In the genomic region with DNA sequence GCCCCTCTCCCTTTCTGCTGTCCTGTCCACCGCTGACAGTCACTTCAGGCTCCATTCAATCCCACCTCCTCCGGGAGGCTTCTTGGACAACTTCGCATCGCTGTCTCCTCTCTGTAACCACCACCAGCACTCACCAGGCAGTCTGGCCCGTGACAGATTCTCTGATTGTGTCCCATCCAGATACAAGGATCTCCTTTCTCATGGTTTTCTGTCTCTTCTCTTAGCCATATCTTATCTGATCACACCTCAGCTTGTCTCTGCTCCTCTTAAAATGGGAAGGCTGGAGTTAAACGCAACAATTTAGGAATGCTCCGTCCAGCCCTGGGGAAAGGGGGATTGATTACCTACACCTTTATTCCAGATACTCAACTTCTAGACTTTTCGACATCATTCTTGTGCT, we compare ENCODE assay signal across 18 cellular contexts. TPM values are rescaled to one million over a fixed set of nuclear protein-coding genes. Genes with fewer than 3 reads are reported as not detected.
DNase-seq lines count a peak whose midpoint lies in the region; ATAC-seq and TF ChIP-seq lines count a peak whose summit lies in the region.
"Had no signal": no experiment of that assay in that cellular context is flagged by ENCODE, and none has a peak within 500 bp of the region (broad histone marks: within the 10 kb centered on the region; RNA-seq: fewer than 3 reads in every experiment).

No MANE protein-coding gene starts in this region.

- H3K4ac ChIP-seq in trophoblast cell (ENCODE audit: low read depth, low read length) = peak overlapping the region; percentile 81

- H3K9me3 Mint-ChIP-seq in Calu3 (ENCODE audit: low read depth, unreplicated experiment) (no peaks in the 10 kb centered on the region), endodermal cell (no peaks in the 10 kb centered on the region)

- ATAC-seq in right lobe of liver = no peak
- ATAC-seq: PC-3 had no signal

- H3K36me3 ChIP-seq in HUES48 (ENCODE audit: control insufficient read depth, insufficient read depth, low read length) (no peaks in the 10 kb centered on the region), endodermal cell (ENCODE audit: control insufficient read depth, insufficient read depth, low read length) (peaks cover 32% of the 10 kb centered on the region), trophoblast cell (ENCODE audit: control insufficient read depth in 1 of 2, insufficient read depth in 2 of 2, low read length in 2 of 2) (peaks cover 0 to 4% of the 10 kb centered on the region in 2 experiments), right lobe of liver (no peaks in the 10 kb centered on the region)
- H3K36me3 ChIP-seq in effector memory CD4-positive, alpha-beta T cell (ENCODE audit: control insufficient read depth, insufficient read depth, low read length) = no peaks in the 10 kb centered on the region
- H3K36me3 ChIP-seq: HAP-1 had no signal

- H2BK5ac ChIP-seq in trophoblast cell (ENCODE audit: low read depth, low read length, poor library complexity) = peak overlapping the region; percentile 96

- peak overlapping the region; percentile 5 for H3K4me2 ChIP-seq in trophoblast cell (ENCODE audit: low read length)

- H3K4me1 Mint-ChIP-seq in Calu3 (ENCODE audit: low read depth, unreplicated experiment) = peaks cover 23% of the 10 kb centered on the region
- H3K4me1 Mint-ChIP-seq in endodermal cell = peaks cover 26% of the 10 kb centered on the region
- H3K4me1 Mint-ChIP-seq: IgD-negative memory B cell had no signal

- peak overlapping the region; percentile 94 for H2BK12ac ChIP-seq in trophoblast cell (ENCODE audit: low read length)

- peaks cover 32% of the 10 kb centered on the region for H3K79me1 ChIP-seq in trophoblast cell (ENCODE audit: low read length)

- H3K14ac ChIP-seq in trophoblast cell (ENCODE audit: low read length) = peak overlapping the region; percentile 90

- no peaks in the 10 kb centered on the region for H3K27me3 Mint-ChIP-seq in Calu3 (ENCODE audit: unreplicated experiment)
- no peaks in the 10 kb centered on the region for H3K27me3 Mint-ChIP-seq in endodermal cell (ENCODE audit: insufficient read depth)

- H3K4me3 ChIP-seq in HUES48 (ENCODE audit: low read depth, low read length) (no peak overlapping the region), endodermal cell (ENCODE audit: low read length) (no peak overlapping the region), trophoblast cell (ENCODE audit: low read depth, low read length) (no peak overlapping the region), right lobe of liver (no peak overlapping the region)
- H3K4me3 ChIP-seq in effector memory CD4-positive, alpha-beta T cell (ENCODE audit: insufficient read depth, low read depth, low read length, poor library complexity, severe bottlenecking) = no peak overlapping the region
- H3K4me3 ChIP-seq: HAP-1 had no signal

- no peak overlapping the region for H3K9ac ChIP-seq in HUES48 (ENCODE audit: low read depth, low read length)
- H3K9ac ChIP-seq in endodermal cell (ENCODE audit: extremely low read depth, low read length, poor library complexity, severe bottlenecking) = no peak overlapping the region
- H3K9ac ChIP-seq in trophoblast cell (ENCODE audit: low read length) = no peak overlapping the region

- no peak overlapping the region for H4K12ac ChIP-seq in trophoblast cell (ENCODE audit: low read depth, low read length)

- intact Hi-C loops in Calu3 (cut with micrococcal nuclease; ENCODE audit: unreplicated experiment) = no loop called here
- intact Hi-C loops in right lobe of liver (cut with DNase I) = no loop called here

- TF ChIP-seq CTCF in Calu3 (IDR thresholded peaks at IDR 0.05; ENCODE audit: unreplicated experiment) = no peak
- no peak for TF ChIP-seq CTCF in endodermal cell (conservative IDR thresholded peaks at IDR 0.05)
- TF ChIP-seq CTCF in right lobe of liver (IDR thresholded peaks at IDR 0.05) = no peak

- no peak overlapping the region for H3K23ac ChIP-seq in trophoblast cell (ENCODE audit: low read length)

- peaks cover 9% of the 10 kb centered on the region for H3K4me1 ChIP-seq in HUES48 (ENCODE audit: control insufficient read depth, insufficient read depth, low read length)
- H3K4me1 ChIP-seq in endodermal cell (ENCODE audit: control insufficient read depth, insufficient read depth, low read length) = peaks cover 9% of the 10 kb centered on the region
- peaks cover 27 to 31% of the 10 kb centered on the region in 2 experiments for H3K4me1 ChIP-seq in trophoblast cell (ENCODE audit: control insufficient read depth in 1 of 2, insufficient read depth in 2 of 2, low read length in 2 of 2)
- H3K4me1 ChIP-seq in right lobe of liver = no peaks in the 10 kb centered on the region
- no peaks in the 10 kb centered on the region for H3K4me1 ChIP-seq in effector memory CD4-positive, alpha-beta T cell (ENCODE audit: control insufficient read depth, insufficient read depth, low read length, poor library complexity, severe bottlenecking)
- H3K4me1 ChIP-seq: HAP-1 had no signal

- no peaks in the 10 kb centered on the region for H3K9me3 ChIP-seq in HUES48 (ENCODE audit: control insufficient read depth, insufficient read depth, low read length)
- H3K9me3 ChIP-seq in endodermal cell (ENCODE audit: control insufficient read depth, low read length) = no peaks in the 10 kb centered on the region
- H3K9me3 ChIP-seq in trophoblast cell (ENCODE audit: insufficient read depth, low read depth, low read length) = no peaks in the 10 kb centered on the region
- no peaks in the 10 kb centered on the region for H3K9me3 ChIP-seq in right lobe of liver
- no peaks in the 10 kb centered on the region for H3K9me3 ChIP-seq in effector memory CD4-positive, alpha-beta T cell (ENCODE audit: control insufficient read depth, low read length)
- H3K9me3 ChIP-seq: HAP-1 had no signal

- H3K27me3 ChIP-seq in HUES48 (ENCODE audit: control insufficient read depth, insufficient read depth, low read length) (no peaks in the 10 kb centered on the region), endodermal cell (ENCODE audit: control insufficient read depth, insufficient read depth, low read length, poor library complexity, severe bottlenecking) (no peaks in the 10 kb centered on the region), trophoblast cell (ENCODE audit: insufficient read depth, low read length) (no peaks in the 10 kb centered on the region), right lobe of liver (no peaks in the 10 kb centered on the region)
- no peaks in the 10 kb centered on the region for H3K27me3 ChIP-seq in effector memory CD4-positive, alpha-beta T cell (replicated peaks; ENCODE audit: control insufficient read depth, insufficient read depth, low read length, poor library complexity, severe bottlenecking)

- DNase-seq in Calu3 (no peak), endodermal cell (no peak), trophoblast cell (no peak), right lobe of liver (no peak), cerebellar cortex (ENCODE audit: low spot score) (no peak)
- DNase-seq in effector memory CD4-positive, alpha-beta T cell = no peak
- DNase-seq: C1 segment of cervical spinal cord, DMS79 treated with DMSO at 0.1 percent for 48 hours, Karpas-422, NCI-H1436 treated with DMSO at 0.1 percent for 48 hours, NCI-H2029, NCI-H526, PC-3, RPMI8226 had no signal

- H3K18ac ChIP-seq in trophoblast cell (ENCODE audit: low read length) = peak overlapping the region; percentile 64

- H3K4me3 Mint-ChIP-seq in Calu3 (ENCODE audit: low read depth, unreplicated experiment) (no peak overlapping the region), endodermal cell (no peak overlapping the region)
- H3K4me3 Mint-ChIP-seq: IgD-negative memory B cell had no signal

- peak overlapping the region; percentile 97 for H2BK120ac ChIP-seq in trophoblast cell (ENCODE audit: insufficient read depth, low read length, poor library complexity)

- no peak for TF ChIP-seq POLR2A in right lobe of liver (IDR thresholded peaks at IDR 0.05)

- CTCF ChIA-PET in Calu3 (lab: Charles Lee) = interaction anchor here (0.6 kb wide), 1 partner anchor 12 kb away, joined by 5 read pairs; no protein-coding TSS in a partner anchor

- 83 to 94% methylated on average over 5 to 8 of the region's 8 CpGs for WGBS in endodermal cell (ENCODE audit: insufficient coverage in 1 of 2, insufficient read length in 1 of 2), 2 experiments
- no CpG with 5 or more reads among the region's 8 CpGs for WGBS in trophoblast cell (ENCODE audit: extremely low coverage, insufficient coverage, insufficient read length)
- WGBS in right lobe of liver (ENCODE audit: insufficient coverage, low coverage, low lambda C conversion rate, missing lambda C conversion rate) = 50% methylated on average over 8 of the region's 8 CpGs

- H4K91ac ChIP-seq in trophoblast cell (ENCODE audit: low read depth, low read length) = peak overlapping the region; percentile 98

- H3K27ac ChIP-seq in HUES48 (ENCODE audit: low read depth, low read length) (peak overlapping the region; percentile 90), endodermal cell (ENCODE audit: low read depth, low read length) (no peak overlapping the region), trophoblast cell (ENCODE audit: low read depth, low read length) (peak overlapping the region; percentile 97), right lobe of liver (no peak overlapping the region)
- H3K27ac ChIP-seq in effector memory CD4-positive, alpha-beta T cell (ENCODE audit: insufficient read depth, low read length, poor library complexity, severe bottlenecking) = no peak overlapping the region
- H3K27ac ChIP-seq: HL-60 had no signal

- BruUV-seq in Calu3 (replicated peaks; lab: Mats Ljungman, UMichigan) = no TSS peak

- peak overlapping the region; percentile 57 for H2AK5ac ChIP-seq in trophoblast cell (ENCODE audit: low read length)

- H3K36me3 Mint-ChIP-seq in Calu3 (ENCODE audit: insufficient read depth, unreplicated experiment) = peaks cover 13% of the 10 kb centered on the region
- H3K36me3 Mint-ChIP-seq in endodermal cell (ENCODE audit: low read depth) = peaks cover 15% of the 10 kb centered on the region

- H3K79me2 ChIP-seq in trophoblast cell (ENCODE audit: control insufficient read depth, insufficient read depth, low read length, poor library complexity) = peaks cover 3% of the 10 kb centered on the region

- H4K8ac ChIP-seq in trophoblast cell (ENCODE audit: low read depth, low read length) = peak overlapping the region; percentile 76

- no peak overlapping the region for H2AFZ ChIP-seq in trophoblast cell (ENCODE audit: insufficient read depth, low read length, poor library complexity)

- H3K27ac Mint-ChIP-seq in Calu3 (ENCODE audit: unreplicated experiment) = peak overlapping the region; percentile 55
- H3K27ac Mint-ChIP-seq in endodermal cell = peak overlapping the region; percentile 96
- H3K27ac Mint-ChIP-seq: IgD-negative memory B cell had no signal

RNA-seq across cellular contexts. Expression of a gene that starts 56.9 kb away (rescaled TPM):
- 17.1 and 17.5 TPM in 2 replicates for total RNA-seq in Calu3 (2022)
- 10 to 100 TPM; 14.2 to 21.9 TPM for total RNA-seq in endodermal cell
- polyA plus RNA-seq in endodermal cell (2013, experiment 1 of 2) = 6.9 TPM
- polyA plus RNA-seq in endodermal cell (2013, experiment 2 of 2) = 5.9 TPM
- polyA plus RNA-seq in trophoblast cell (2013) = 3.9 and 4.3 TPM in 2 replicates
- 1 to 10 TPM in 1 of 6 experiments, under 1 TPM in 5; 0.49 to 1.1 (median 0.63) TPM for total RNA-seq in right lobe of liver

Comparison
In these comparisons a context has a peak if more than half of its experiments do, and no peak if none do; other contexts are left out.
1. H3K27ac ChIP-seq: peak in HUES48 (single experiment) and trophoblast cell (single experiment); none in endodermal cell (single experiment), right lobe of liver (0 of 3) and effector memory CD4-positive, alpha-beta T cell (single experiment).